Comparison of ENCODE assay signal across 18 cellular contexts in the genomic region with DNA sequence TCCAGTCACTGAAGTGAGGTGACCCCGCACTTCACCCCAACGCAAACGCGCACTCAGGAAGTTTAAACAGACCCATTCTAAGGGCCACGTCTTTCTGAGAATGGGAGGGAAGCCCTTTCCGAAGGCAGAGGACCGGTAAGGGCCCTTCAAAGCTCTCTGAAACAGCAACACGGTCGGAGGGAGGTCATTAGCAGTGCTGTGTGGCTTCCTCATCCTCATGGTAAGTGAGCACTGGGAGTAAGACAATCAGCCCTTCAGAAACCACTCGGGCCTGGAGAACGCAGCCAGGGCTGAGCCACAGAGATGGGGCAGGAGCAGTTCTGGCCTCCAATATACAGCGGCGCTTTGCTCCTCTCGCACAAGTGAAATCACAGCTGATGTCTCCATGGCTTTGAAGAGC. TPM values are rescaled to one million over a fixed set of nuclear protein-coding genes. Genes with fewer than 3 reads are reported as not detected.
A peak's percentile ranks its signal among the peaks of the same experiment; 100 is the strongest.
DNase-seq lines count a peak whose midpoint lies in the region; ATAC-seq and TF ChIP-seq lines count a peak whose summit lies in the region.
"Had no signal": no experiment of that assay in that cellular context is flagged by ENCODE, and none has a peak within 500 bp of the region (broad histone marks: within the 10 kb centered on the region; RNA-seq: fewer than 3 reads in every experiment).

No MANE protein-coding gene starts in this region.

- H3K56ac ChIP-seq in mesendoderm (ENCODE audit: low read length), result peak overlapping the region; percentile 0

- H3K27ac Mint-ChIP-seq in chondrocyte (ENCODE audit: unreplicated experiment), result peak overlapping the region; percentile 27
- H3K27ac Mint-ChIP-seq: activated B cell treated with CpG ODN at 0.5 μM for 24 hours; activated T-helper 2 cell treated with anti-CD3 and anti-CD28 coated beads, Interferon-gamma antibody, Interleukin-2, Interleukin-4, amounts not matched to agents 10 μg/mL and 5 μg/mL and 100 μg/mL, durations not matched to agents 14 hours and 24 hours and 36 hours; memory B cell; T-helper 17 cell had no signal

- H2BK5ac ChIP-seq in mesendoderm (ENCODE audit: low read length), result no peak overlapping the region

- no peak overlapping the region for H3K4me2 ChIP-seq in mesendoderm (ENCODE audit: low read length)

- no peak overlapping the region for H2BK15ac ChIP-seq in mesendoderm (replicated peaks; ENCODE audit: low read depth)

- DNase-seq in NCI-H2029 (lab: John Stamatoyannopoulos, UW), result peak; percentile 72
- no peak for DNase-seq in chondrocyte (ENCODE audit: low spot score)
- DNase-seq in mesendoderm, result no peak
- DNase-seq in epidermal melanocyte (ENCODE audit: insufficient read length, low spot score), result no peak
- DNase-seq in RKO (ENCODE audit: low spot score), result no peak
- DNase-seq: activated B cell treated with CpG ODN at 0.5 μM for 24 hours, DMS 273 treated with DMSO at 0.1 percent for 48 hours, NCI-H2081 treated with DMSO at 0.1 percent for 48 hours, SHP77, small intestine, T-helper 17 cell had no signal

- H3K4me3 Mint-ChIP-seq in chondrocyte (ENCODE audit: unreplicated experiment), result no peak overlapping the region
- H3K4me3 Mint-ChIP-seq: activated B cell treated with CpG ODN at 0.5 μM for 24 hours, memory B cell, T-helper 17 cell had no signal

- no peak overlapping the region for H3K4me3 ChIP-seq in mesendoderm (ENCODE audit: low read length)

- no peak overlapping the region for H3K4ac ChIP-seq in mesendoderm (ENCODE audit: low read depth, low read length)

- no peak overlapping the region for H2BK120ac ChIP-seq in mesendoderm (ENCODE audit: low read depth, low read length)

- peaks cover 34% of the 10 kb centered on the region for H3K4me1 Mint-ChIP-seq in chondrocyte (ENCODE audit: low read depth)
- H3K4me1 Mint-ChIP-seq: activated B cell treated with CpG ODN at 0.5 μM for 24 hours, memory B cell had no signal

- no peaks in the 10 kb centered on the region for H3K27me3 ChIP-seq in mesendoderm (ENCODE audit: insufficient read depth, low read length, poor library complexity)
- H3K27me3 ChIP-seq: BE2C had no signal

- no peak overlapping the region for H3K23ac ChIP-seq in mesendoderm (ENCODE audit: low read length)

- no peaks in the 10 kb centered on the region for H3K36me3 ChIP-seq in mesendoderm (ENCODE audit: control insufficient read depth, insufficient read depth, low read length)
- H3K36me3 ChIP-seq: BE2C had no signal

- no peak overlapping the region for H3K18ac ChIP-seq in mesendoderm (ENCODE audit: low read length)

- no peaks in the 10 kb centered on the region for H3K79me2 ChIP-seq in mesendoderm (ENCODE audit: control insufficient read depth, insufficient read depth, low read length)

- H3K4me1 ChIP-seq in mesendoderm (ENCODE audit: control insufficient read depth, low read depth, low read length), result peaks cover 3% of the 10 kb centered on the region

- H3K27ac ChIP-seq in mesendoderm (ENCODE audit: low read depth, low read length), result no peak overlapping the region
- peak overlapping the region; percentile 36 for H3K27ac ChIP-seq in temporal lobe (ENCODE audit: low read depth, low read length)

- no peaks in the 10 kb centered on the region for H3K27me3 Mint-ChIP-seq in chondrocyte (ENCODE audit: low read depth)

- no peak for ATAC-seq in GM21528 (IDR thresholded peaks at IDR 0.05; ENCODE audit: low FRiP score, unreplicated experiment)
- ATAC-seq: HCT116, T-helper 17 cell had no signal

- H3K36me3 Mint-ChIP-seq in chondrocyte (ENCODE audit: low read depth), result no peaks in the 10 kb centered on the region

- no peaks in the 10 kb centered on the region for H3K79me1 ChIP-seq in mesendoderm (ENCODE audit: low read length)

- no peak overlapping the region for H2AK5ac ChIP-seq in mesendoderm (ENCODE audit: low read length)

- no peaks in the 10 kb centered on the region for H3K9me3 Mint-ChIP-seq in chondrocyte (ENCODE audit: low read depth)
- H3K9me3 Mint-ChIP-seq: activated B cell treated with CpG ODN at 0.5 μM for 24 hours; activated T-helper 2 cell treated with anti-CD3 and anti-CD28 coated beads, Interferon-gamma antibody, Interleukin-2, Interleukin-4, amounts not matched to agents 10 μg/mL and 5 μg/mL and 100 μg/mL, durations not matched to agents 14 hours and 24 hours and 36 hours; memory B cell had no signal

- no peak overlapping the region for H3K9ac ChIP-seq in mesendoderm (ENCODE audit: low read length)

- no peak overlapping the region for H4K5ac ChIP-seq in mesendoderm (ENCODE audit: low read length)

- no peak overlapping the region for H4K8ac ChIP-seq in mesendoderm (ENCODE audit: low read depth, low read length)

- no peak for TF ChIP-seq CTCF in chondrocyte (IDR thresholded peaks at IDR 0.05)

- no CpG with 5 or more reads among the region's 14 CpGs for WGBS in mesendoderm (ENCODE audit: extremely low coverage, insufficient coverage, low lambda C conversion rate)

RNA-seq across cellular contexts. Expression of gene SRL, which starts 23.7 kb away (rescaled TPM):
- total RNA-seq in chondrocyte (not detected in 3 replicates), temporal lobe (under 0.01 TPM)
- 0.07 TPM for polyA plus RNA-seq in mesendoderm (2013, experiment 1 of 2)
- 0.06 TPM for polyA plus RNA-seq in mesendoderm (2013, experiment 2 of 2)
- total RNA-seq: activated B cell treated with CpG ODN at 0.5 μM for 24 hours; activated T-helper 2 cell treated with anti-CD3 and anti-CD28 coated beads, Interferon-gamma antibody, Interleukin-2, Interleukin-4, amounts not matched to agents 10 μg/mL and 5 μg/mL and 100 μg/mL, durations not matched to agents 14 hours and 24 hours and 36 hours; HT1080; T-helper 17 cell had no signal

RNA-seq across cellular contexts. Expression of gene TFAP4, which starts 54.6 kb away (rescaled TPM):
- total RNA-seq in chondrocyte, result 2.5 to 4.0 TPM (median 2.5 TPM) in 3 replicates
- polyA plus RNA-seq in mesendoderm (2013, experiment 1 of 2), result 20.3 TPM
- 21.0 TPM for polyA plus RNA-seq in mesendoderm (2013, experiment 2 of 2)
- 5.7 TPM for total RNA-seq in temporal lobe
